ENCODE assay signal across 2 cellular contexts in genomic region chr7:32489788-32490126, GRCh38.
TF ChIP-seq lines count a peak whose summit lies in the region.

No MANE protein-coding gene starts in this region.

TF ChIP-seq in SK-N-SH, 30 proteins besides CTCF, POLR2A, EP300 and RAD21 (continued from another document):
- TF ChIP-seq GATA2 (CRISPR knock-in tag; IDR thresholded peaks at IDR 0.05) (no peak; the same call in 1 of the 2 replicates), CHD2 (IDR thresholded peaks at IDR 0.05; ENCODE audit: low read length, partially characterized antibody) (no peak), SMC3 (IDR thresholded peaks at IDR 0.05; ENCODE audit: low read depth, low read length) (no peak), TCF12 (IDR thresholded peaks at IDR 0.05) (no peak), NRF1 (IDR thresholded peaks at IDR 0.05; ENCODE audit: low read depth, low read length) (no peak), NFIC (IDR thresholded peaks at IDR 0.05; ENCODE audit: borderline replicate concordance) (no peak), ELF1 (IDR thresholded peaks at IDR 0.05) (no peak), USF1 (IDR thresholded peaks at IDR 0.05; ENCODE audit: borderline replicate concordance, low read depth) (no peak), RXRA (IDR thresholded peaks at IDR 0.05; ENCODE audit: borderline replicate concordance, low read depth) (no peak), MXI1 (IDR thresholded peaks at IDR 0.05; ENCODE audit: low read depth, low read length) (no peak), FOSL2 (IDR thresholded peaks at IDR 0.05; ENCODE audit: borderline replicate concordance, low read depth) (no peak), GABPA (IDR thresholded peaks at IDR 0.05; ENCODE audit: low read depth) (no peak), TAF1 (IDR thresholded peaks at IDR 0.05; ENCODE audit: borderline replicate concordance, low read depth, low read length) (no peak), RFX5 (IDR thresholded peaks at IDR 0.05; ENCODE audit: low read length) (no peak), JUND (IDR thresholded peaks at IDR 0.05) (no peak), REST (IDR thresholded peaks at IDR 0.05; ENCODE audit: low read depth, low read length) (no peak), RCOR1 (IDR thresholded peaks at IDR 0.05; ENCODE audit: low read length) (no peak), EZH2phosphoT487 (IDR thresholded peaks at IDR 0.05; ENCODE audit: borderline replicate concordance, low read depth) (no peak), FOXM1 (IDR thresholded peaks at IDR 0.05; ENCODE audit: low read depth) (no peak)

TF ChIP-seq in SK-N-SH treated with all-trans-retinoic acid at 6 μM for 48 hours, 23 proteins besides CTCF, POLR2A, EP300 and RAD21 (continued from another document):
- no peak for TF ChIP-seq TSHZ2 (CRISPR knock-in tag; IDR thresholded peaks at IDR 0.05)
- no peak for TF ChIP-seq POU6F1 (CRISPR knock-in tag; IDR thresholded peaks at IDR 0.05; ENCODE audit: borderline replicate concordance, low read depth)
- no peak for TF ChIP-seq ZC3H10 (CRISPR knock-in tag; IDR thresholded peaks at IDR 0.05)
- TF ChIP-seq ESRRG (CRISPR knock-in tag; IDR thresholded peaks at IDR 0.05) = no peak
- TF ChIP-seq ARNTL (CRISPR knock-in tag; IDR thresholded peaks at IDR 0.05; ENCODE audit: borderline replicate concordance, low read depth) = no peak
- TF ChIP-seq CSRNP3 (CRISPR knock-in tag; IDR thresholded peaks at IDR 0.05) = no peak
- no peak for TF ChIP-seq TOX (CRISPR knock-in tag; IDR thresholded peaks at IDR 0.05; ENCODE audit: borderline replicate concordance)
- TF ChIP-seq CSDC2 (CRISPR knock-in tag; IDR thresholded peaks at IDR 0.05) = no peak
- TF ChIP-seq ZNF70 (CRISPR knock-in tag; IDR thresholded peaks at IDR 0.05) = no peak
- TF ChIP-seq RARB (CRISPR knock-in tag; IDR thresholded peaks at IDR 0.05) = no peak
- no peak for TF ChIP-seq PATZ1 (CRISPR knock-in tag; IDR thresholded peaks at IDR 0.05; ENCODE audit: borderline replicate concordance)
- no peak for TF ChIP-seq BACH2 (CRISPR knock-in tag; IDR thresholded peaks at IDR 0.05; ENCODE audit: borderline replicate concordance)
- TF ChIP-seq ISL1 (CRISPR knock-in tag; IDR thresholded peaks at IDR 0.05) = no peak
- TF ChIP-seq ZFP30 (CRISPR knock-in tag; IDR thresholded peaks at IDR 0.05) = no peak
- no peak for TF ChIP-seq TCF4 (CRISPR knock-in tag; IDR thresholded peaks at IDR 0.05; ENCODE audit: borderline replicate concordance)
- no peak for TF ChIP-seq PPARA (CRISPR knock-in tag; IDR thresholded peaks at IDR 0.05; ENCODE audit: borderline replicate concordance)
- no peak for TF ChIP-seq GLIS3 (CRISPR knock-in tag; IDR thresholded peaks at IDR 0.05)
- no peak for TF ChIP-seq CREB5 (CRISPR knock-in tag; IDR thresholded peaks at IDR 0.05; ENCODE audit: low read depth)
